10 cellular contexts compared by ENCODE assay signal in the genomic region with DNA sequence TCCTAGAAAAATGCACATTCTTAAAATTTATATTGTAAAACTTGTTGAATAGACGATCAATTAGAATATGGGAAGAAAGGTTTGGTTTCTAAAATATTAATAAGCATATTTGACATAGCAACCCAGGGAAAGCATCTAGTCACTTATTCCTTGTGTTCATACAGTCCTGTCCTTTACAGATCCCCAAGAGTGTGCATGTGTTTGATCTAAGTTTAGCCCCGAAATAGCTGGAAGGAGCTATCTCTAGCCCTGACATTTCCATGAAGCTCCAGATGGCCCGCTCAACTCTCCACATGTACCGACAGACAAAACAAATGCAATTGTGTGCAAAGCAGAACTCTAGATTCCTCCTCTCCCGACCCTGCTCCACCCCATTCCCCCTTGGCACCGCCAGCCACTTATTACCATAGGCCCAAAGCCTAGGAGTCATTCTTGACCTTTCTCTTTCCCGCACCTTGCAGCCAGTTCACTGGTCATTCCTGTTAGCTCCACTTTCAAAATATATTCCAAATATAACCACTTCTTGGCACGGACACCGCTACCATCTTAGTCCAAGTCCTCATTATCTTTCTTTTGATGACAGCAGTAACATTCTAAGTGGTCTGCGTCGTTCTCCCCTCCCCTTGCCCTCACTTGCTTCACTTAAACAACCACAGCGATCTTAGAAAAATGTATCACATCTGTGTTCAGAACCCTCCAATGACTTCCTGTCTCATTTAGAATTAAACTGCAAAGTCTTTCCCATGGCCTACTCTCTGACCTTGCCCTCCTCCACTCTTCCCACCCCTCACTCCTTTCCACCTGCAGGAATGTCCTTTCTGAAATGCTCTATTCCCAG. TPM values are rescaled to one million over a fixed set of nuclear protein-coding genes. Genes with fewer than 3 reads are reported as not detected.
DNase-seq lines count a peak whose midpoint lies in the region; ATAC-seq and TF ChIP-seq lines count a peak whose summit lies in the region.
"Had no signal": no experiment of that assay in that cellular context is flagged by ENCODE, and none has a peak within 500 bp of the region (broad histone marks: within the 10 kb centered on the region; RNA-seq: fewer than 3 reads in every experiment).

No MANE protein-coding gene starts in this region.

- ATAC-seq in activated naive CD4-positive, alpha-beta T cell treated with anti-CD3 and anti-CD28 coated beads, Interleukin-2, amount 50 U/mL, for 72 hours = no peak
- ATAC-seq in Panc1 = no peak
- ATAC-seq in stimulated activated effector memory CD8-positive, alpha-beta T cell treated with anti-CD3 and anti-CD28 coated beads, Interleukin-12 subunit alpha, Interleukin-12 subunit beta, amount 100 ng/mL, for 72 hours = peak; percentile 63

- TF ChIP-seq EP300 in SK-N-SH (IDR thresholded peaks at IDR 0.05; ENCODE audit: borderline replicate concordance in 1 of 2, low read depth in 1 of 2, low read length in 1 of 2) = no peak

- CTCF ChIA-PET in Panc1 (lab: Charles Lee) (no interaction called here), SK-N-SH (lab: Yijun Ruan, JAX) (interaction anchor here (0.6 to 2.0 kb wide), 14 partner anchors 10 to 77 kb away, joined by 3 to 10 read pairs (median 4); no protein-coding TSS in a partner anchor)

- POLR2A ChIA-PET in Panc1 (lab: Charles Lee) = no interaction called here
- POLR2A ChIA-PET in SK-N-SH (lab: Yijun Ruan, JAX) = no interaction called here

- no peak for DNase-seq in activated naive CD4-positive, alpha-beta T cell treated with anti-CD3 and anti-CD28 coated beads, Interleukin-2, amount 50 U/mL, for 72 hours (ENCODE audit: low spot score in 2 of 2)
- no peak for DNase-seq in activated naive CD4-positive, alpha-beta T cell treated with Interleukin-2 at 50 U/mL for 16 hours
- no peak for DNase-seq in Panc1 (ENCODE audit: low read depth, low spot score)
- DNase-seq in endothelial cell (ENCODE audit: low spot score) = no peak
- no peak for DNase-seq in stimulated activated effector memory CD8-positive, alpha-beta T cell treated with anti-CD3 and anti-CD28 coated beads, Interleukin-12 subunit alpha, Interleukin-12 subunit beta, amount 100 ng/mL, for 72 hours (ENCODE audit: low spot score in 2 of 2)
- DNase-seq in germinal center (ENCODE audit: low spot score) = no peak
- DNase-seq in SK-N-SH = no peak
- DNase-seq in GF-D8 (lab: John Stamatoyannopoulos, UW) = no peak

- no peak overlapping the region for H3K4me2 ChIP-seq in SK-N-SH

- peaks cover 4% of the 10 kb centered on the region for H3K4me1 Mint-ChIP-seq in endothelial cell (ENCODE audit: unreplicated experiment)
- peaks cover 72% of the 10 kb centered on the region for H3K4me1 Mint-ChIP-seq in stimulated activated effector memory CD8-positive, alpha-beta T cell treated with anti-CD3 and anti-CD28 coated beads, Interleukin-12 subunit alpha, Interleukin-12 subunit beta, amount 100 ng/mL, for 72 hours

- in situ Hi-C loops in Panc1 (cut with HindIII; ENCODE audit: low pct_unique_long_range_greater_than_20kb, low sequenced_read_pairs) = no loop called here

- TF ChIP-seq CTCF in Panc1 (IDR thresholded peaks at IDR 0.05) (peak; percentile 73), endothelial cell (IDR thresholded peaks at IDR 0.05; ENCODE audit: unreplicated experiment) (peak; percentile 3), SK-N-SH (IDR thresholded peaks at IDR 0.05) (no peak)

- no peaks in the 10 kb centered on the region for H3K9me2 ChIP-seq in SK-N-SH

- no peak overlapping the region for H3K4me3 Mint-ChIP-seq in endothelial cell (ENCODE audit: unreplicated experiment)
- H3K4me3 Mint-ChIP-seq in stimulated activated effector memory CD8-positive, alpha-beta T cell treated with anti-CD3 and anti-CD28 coated beads, Interleukin-12 subunit alpha, Interleukin-12 subunit beta, amount 100 ng/mL, for 72 hours = peak overlapping the region; percentile 94

- H3K9me3 ChIP-seq in Panc1 (ENCODE audit: control insufficient read depth, insufficient read depth, low read depth, low read length) (no peaks in the 10 kb centered on the region), SK-N-SH (no peaks in the 10 kb centered on the region)

- H3K9ac ChIP-seq in SK-N-SH = no peak overlapping the region

- WGBS in SK-N-SH (ENCODE audit: low lambda C conversion rate) = 32% methylated on average over 12 of the region's 12 CpGs

- peak overlapping the region; percentile 30 to 81 for H3K27ac Mint-ChIP-seq in activated naive CD4-positive, alpha-beta T cell treated with anti-CD3 and anti-CD28 coated beads, Interleukin-2, amount 50 U/mL, for 72 hours
- no peak overlapping the region for H3K27ac Mint-ChIP-seq in endothelial cell (ENCODE audit: unreplicated experiment)
- H3K27ac Mint-ChIP-seq in stimulated activated effector memory CD8-positive, alpha-beta T cell treated with anti-CD3 and anti-CD28 coated beads, Interleukin-12 subunit alpha, Interleukin-12 subunit beta, amount 100 ng/mL, for 72 hours = peak overlapping the region; percentile 98

- BruUV-seq in Panc1 (replicated peaks; lab: Mats Ljungman, UMichigan) = no TSS peak

- peaks cover 3 to 4% of the 10 kb centered on the region in 2 donors for H3K9me3 Mint-ChIP-seq in activated naive CD4-positive, alpha-beta T cell treated with anti-CD3 and anti-CD28 coated beads, Interleukin-2, amount 50 U/mL, for 72 hours
- H3K9me3 Mint-ChIP-seq in endothelial cell (ENCODE audit: unreplicated experiment) = no peaks in the 10 kb centered on the region
- H3K9me3 Mint-ChIP-seq in stimulated activated effector memory CD8-positive, alpha-beta T cell treated with anti-CD3 and anti-CD28 coated beads, Interleukin-12 subunit alpha, Interleukin-12 subunit beta, amount 100 ng/mL, for 72 hours = no peaks in the 10 kb centered on the region

- no peak overlapping the region for H3K27ac ChIP-seq in Panc1 (ENCODE audit: low read length)
- no peak overlapping the region for H3K27ac ChIP-seq in SK-N-SH (ENCODE audit: low read depth in 2 of 2, low read length in 1 of 2)

- H3K4me1 ChIP-seq in Panc1 (ENCODE audit: control insufficient read depth, insufficient read depth, low read length) (no peaks in the 10 kb centered on the region), SK-N-SH (ENCODE audit: control insufficient read depth in 1 of 2, insufficient read depth in 2 of 2, low read depth in 1 of 2, low read length in 1 of 2) (no peaks in the 10 kb centered on the region)

- no peaks in the 10 kb centered on the region for H3K36me3 ChIP-seq in Panc1 (ENCODE audit: control insufficient read depth, insufficient read depth, low read length)
- H3K36me3 ChIP-seq in SK-N-SH (replicated peaks in 1 of 2; ENCODE audit: control insufficient read depth in 1 of 2, insufficient read depth in 2 of 2, low read length in 1 of 2) = no peaks in the 10 kb centered on the region

- H3K27me3 ChIP-seq in Panc1 (ENCODE audit: control insufficient read depth, insufficient read depth, low read length) (peaks cover 2% of the 10 kb centered on the region; the same call in 1 of the 2 replicates), SK-N-SH (ENCODE audit: insufficient read depth) (peaks cover 7% of the 10 kb centered on the region; the same call in 1 of the 2 replicates)

- no peaks in the 10 kb centered on the region for H3K27me3 Mint-ChIP-seq in endothelial cell (ENCODE audit: unreplicated experiment)

- H3K79me2 ChIP-seq in SK-N-SH (ENCODE audit: insufficient read depth) = no peaks in the 10 kb centered on the region

- H3K36me3 Mint-ChIP-seq in activated naive CD4-positive, alpha-beta T cell treated with anti-CD3 and anti-CD28 coated beads, Interleukin-2, amount 50 U/mL, for 72 hours = peaks cover 5 to 12% of the 10 kb centered on the region in 2 donors
- no peaks in the 10 kb centered on the region for H3K36me3 Mint-ChIP-seq in endothelial cell (ENCODE audit: low read depth, unreplicated experiment)
- peaks cover 19% of the 10 kb centered on the region for H3K36me3 Mint-ChIP-seq in stimulated activated effector memory CD8-positive, alpha-beta T cell treated with anti-CD3 and anti-CD28 coated beads, Interleukin-12 subunit alpha, Interleukin-12 subunit beta, amount 100 ng/mL, for 72 hours

- intact Hi-C loops in Panc1 (cut with micrococcal nuclease; ENCODE audit: unreplicated experiment) = no loop called here

- no peaks in the 10 kb centered on the region for H4K20me1 ChIP-seq in SK-N-SH (ENCODE audit: insufficient read depth)

- no peaks in the 10 kb centered on the region for H3F3A ChIP-seq in SK-N-SH (replicated peaks; ENCODE audit: insufficient read depth)

- no peak overlapping the region for H3K4me3 ChIP-seq in Panc1 (ENCODE audit: low read depth in 2 of 2, low read length in 2 of 2)
- H3K4me3 ChIP-seq in SK-N-SH (ENCODE audit: low read depth in 2 of 2, low read length in 1 of 2) = peak overlapping the region in 1 of 2 experiments; percentile 66; a peak in 1 of 4 replicates

- no peak for TF ChIP-seq RAD21 in SK-N-SH (IDR thresholded peaks at IDR 0.05; ENCODE audit: low read length)

- H2AFZ ChIP-seq in SK-N-SH (ENCODE audit: low read depth) = no peak overlapping the region

TF ChIP-seq in SK-N-SH, 30 proteins besides CTCF, POLR2A, EP300 and RAD21 (continues in another document):
- no peak for TF ChIP-seq SMC3 (IDR thresholded peaks at IDR 0.05; ENCODE audit: low read depth, low read length)
- TF ChIP-seq JUND (IDR thresholded peaks at IDR 0.05) = no peak
- no peak for TF ChIP-seq TCF12 (IDR thresholded peaks at IDR 0.05)

RNA-seq across cellular contexts. Expression of a gene that starts 45.5 kb away (rescaled TPM):
- 1,000 to 10,000 TPM; 1,692 to 2,337 TPM for total RNA-seq in activated naive CD4-positive, alpha-beta T cell treated with anti-CD3 and anti-CD28 coated beads, Interleukin-2, amount 50 U/mL, for 72 hours
- total RNA-seq in Panc1 (2021; ENCODE audit: unreplicated experiment) = 1.2 TPM
- polyA plus RNA-seq in Panc1 (2012; ENCODE audit: insufficient read length) = not detected
- not detected for total RNA-seq in endothelial cell (ENCODE audit: unreplicated experiment)
- not detected in 2 replicates for polyA plus RNA-seq in SK-N-SH (2012; rRNA removed)
- polyA plus RNA-seq in SK-N-SH (2012; cell fraction: cytosol; rRNA removed) = not detected in 2 replicates
- not detected in 2 replicates for polyA plus RNA-seq in SK-N-SH (2012; cell fraction: nucleus; rRNA removed)
- total RNA-seq: glomerular endothelial cell, lung microvascular endothelial cell had no signal

Comparison
In these comparisons a context has a peak if more than half of its experiments do, and no peak if none do; other contexts are left out.
1. RNA of a gene that starts 45.5 kb away (total RNA-seq): 1,692 to 2,337 TPM in activated naive CD4-positive, alpha-beta T cell treated with anti-CD3 and anti-CD28 coated beads, Interleukin-2, amount 50 U/mL, for 72 hours; 1.2 TPM in Panc1 (single experiment) and not detected in endothelial cell (single experiment); every median in the first group is over 100 times any median in the second.